In genomic region chr11:31995525-31996123, GRCh38 we compare ENCODE assay signal across 8 cellular contexts.
DNase-seq lines count a peak whose midpoint lies in the region; ATAC-seq and TF ChIP-seq lines count a peak whose summit lies in the region.

No MANE protein-coding gene starts in this region.

- H3K4me3 ChIP-seq in liver (ENCODE audit: low read depth in 1 of 3, low read length in 3 of 3) (peak overlapping the region; percentile 9 to 59 (median 33)), heart left ventricle (peak overlapping the region in 1 of 12 donors; percentile 6)

- no peak for DNase-seq in activated CD4-positive, CD25-positive, alpha-beta regulatory T cell (lab: John Stamatoyannopoulos, UW)
- DNase-seq in RPMI7951 (ENCODE audit: low read depth) (peak; percentile 66), ureter (ENCODE audit: low spot score) (no peak), heart left ventricle (no peak)
- no peak for DNase-seq in activated CD4-positive, alpha-beta T cell treated with anti-CD3 and anti-CD28 coated beads for 4 hours

- intact Hi-C loops in heart left ventricle (cut with DNase I): no loop called here

- no peak for TF ChIP-seq POLR2A in heart left ventricle (IDR thresholded peaks at IDR 0.05)

- H3K27me3 ChIP-seq in liver (ENCODE audit: control insufficient read depth in 4 of 4, insufficient read depth in 4 of 4, low read length in 3 of 4): no peaks in the 10 kb centered on the region
- H3K27me3 ChIP-seq in heart left ventricle: peaks cover 0 to 37% (median 3%) of the 10 kb centered on the region in 9 donors

- H3K9ac ChIP-seq in liver (ENCODE audit: low read depth in 1 of 2, low read length in 2 of 2): peak overlapping the region in 1 of 2 donors; percentile 49

- ATAC-seq in activated CD4-positive, CD25-positive, alpha-beta regulatory T cell treated with anti-CD3 and anti-CD28 coated beads, Interleukin-2, amount 50 U/mL, for 24 hours: peak; percentile 48 to 51
- ATAC-seq in HG02759 (IDR thresholded peaks at IDR 0.05; ENCODE audit: unreplicated experiment): peak; percentile 86
- no peak for ATAC-seq in heart left ventricle

- 21% methylated on average over 2 of the region's 2 CpGs for WGBS in liver
- WGBS in heart left ventricle, 4 donors: 46 to 61% (median 54%) methylated on average over 2 of the region's 2 CpGs

- TF ChIP-seq CTCF in liver (IDR thresholded peaks at IDR 0.05; ENCODE audit: low read depth, low read length, missing input control) (no peak), heart left ventricle (IDR thresholded peaks at IDR 0.05) (no peak)

- H3K36me3 ChIP-seq in liver (ENCODE audit: control insufficient read depth in 4 of 4, insufficient read depth in 3 of 4, low read depth in 1 of 4, low read length in 3 of 4): no peaks in the 10 kb centered on the region
- no peaks in the 10 kb centered on the region for H3K36me3 ChIP-seq in heart left ventricle

- H3K27ac ChIP-seq in liver (ENCODE audit: low read depth in 1 of 2, low read length in 2 of 2): no peak overlapping the region
- no peak overlapping the region for H3K27ac ChIP-seq in heart left ventricle

- no peaks in the 10 kb centered on the region for H3K9me3 ChIP-seq in liver (ENCODE audit: control insufficient read depth in 4 of 4, low read length in 3 of 4)
- H3K9me3 ChIP-seq in heart left ventricle: no peaks in the 10 kb centered on the region

- H3K4me1 ChIP-seq in liver (ENCODE audit: control insufficient read depth in 4 of 4, insufficient read depth in 4 of 4, low read length in 3 of 4) (peaks cover 0 to 6% (median 2%) of the 10 kb centered on the region in 4 donors), heart left ventricle (no peaks in the 10 kb centered on the region)

- TF ChIP-seq RAD21 in liver (IDR thresholded peaks at IDR 0.05): no peak

TF ChIP-seq in liver, 16 proteins besides CTCF, POLR2A, EP300 and RAD21:
- no peak for TF ChIP-seq GABPA (IDR thresholded peaks at IDR 0.05 in 1 of 2, conservative IDR thresholded peaks at IDR 0.05 in 1 of 2)
- TF ChIP-seq ZBTB33 (IDR thresholded peaks at IDR 0.05): no peak
- TF ChIP-seq NR2F2 (IDR thresholded peaks at IDR 0.05): no peak
- TF ChIP-seq SP1 (IDR thresholded peaks at IDR 0.05): no peak
- TF ChIP-seq EGR1 (IDR thresholded peaks at IDR 0.05; ENCODE audit: low read depth in 2 of 2): no peak
- TF ChIP-seq YY1 (IDR thresholded peaks at IDR 0.05): no peak
- TF ChIP-seq RXRA (IDR thresholded peaks at IDR 0.05): no peak
- no peak for TF ChIP-seq FOXA1 (IDR thresholded peaks at IDR 0.05)
- no peak for TF ChIP-seq HNF4G (IDR thresholded peaks at IDR 0.05)
- TF ChIP-seq ATF3 (IDR thresholded peaks at IDR 0.05): no peak
- no peak for TF ChIP-seq FOXA2 (IDR thresholded peaks at IDR 0.05)
- no peak for TF ChIP-seq TAF1 (conservative IDR thresholded peaks at IDR 0.05)
- TF ChIP-seq REST (IDR thresholded peaks at IDR 0.05): no peak
- no peak for TF ChIP-seq HNF4A (conservative IDR thresholded peaks at IDR 0.05)
- TF ChIP-seq MAX (IDR thresholded peaks at IDR 0.05): no peak
- no peak for TF ChIP-seq JUND (IDR thresholded peaks at IDR 0.05)

Comparison
In these comparisons a context has a peak if more than half of its experiments do, and no peak if none do; other contexts are left out.
1. ATAC-seq: peak in activated CD4-positive, CD25-positive, alpha-beta regulatory T cell treated with anti-CD3 and anti-CD28 coated beads, Interleukin-2, amount 50 U/mL, for 24 hours (2 of 2) and HG02759 (single experiment); none in heart left ventricle (0 of 4).